Comparison of ENCODE assay signal across 7 cellular contexts in the genomic region with DNA sequence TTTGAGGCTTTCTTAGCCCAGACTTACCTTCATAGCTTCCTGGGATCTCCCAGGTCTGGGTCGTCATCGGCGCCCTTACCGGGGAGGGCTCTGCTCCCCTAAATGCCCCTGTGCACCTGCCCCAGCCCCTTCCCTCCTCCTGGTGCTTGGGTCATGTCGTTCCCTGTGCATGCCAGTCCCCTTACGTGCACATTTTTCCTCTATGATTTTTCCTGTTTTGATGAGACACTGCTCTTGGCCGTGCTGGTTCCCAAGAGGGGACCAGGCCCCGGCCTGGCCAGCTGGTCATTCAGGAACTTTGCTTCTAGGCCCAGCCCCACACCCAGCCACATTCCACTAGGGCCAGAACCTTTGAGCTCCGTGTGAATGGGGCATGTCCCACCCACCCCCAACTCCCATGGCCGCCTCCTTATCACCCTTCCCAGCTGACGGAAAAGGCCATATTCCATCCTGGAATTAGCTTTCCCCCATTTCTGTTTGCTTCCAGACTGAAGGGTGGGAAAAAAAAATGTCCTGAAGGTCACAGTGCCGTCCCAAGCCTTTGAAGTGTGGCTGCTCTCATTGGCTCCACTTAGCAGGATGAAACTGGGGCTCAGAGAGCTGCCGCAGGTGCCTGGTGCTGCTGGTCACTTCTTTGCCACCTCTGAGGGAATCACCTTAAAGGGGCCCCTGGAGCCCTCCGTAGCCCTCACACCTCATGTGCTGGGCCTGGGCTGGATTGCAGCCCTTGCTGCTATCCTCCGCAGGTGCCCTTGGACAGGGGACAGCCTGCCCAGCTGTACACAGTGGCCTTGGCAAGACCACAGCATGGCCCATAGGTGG. TPM values are rescaled to one million over a fixed set of nuclear protein-coding genes. Genes with fewer than 3 reads are reported as not detected.
A peak's percentile ranks its signal among the peaks of the same experiment; 100 is the strongest.
DNase-seq lines count a peak whose midpoint lies in the region; ATAC-seq and TF ChIP-seq lines count a peak whose summit lies in the region.

No MANE protein-coding gene starts in this region.

- peak; percentile 43 for ATAC-seq in Panc1
- peak; percentile 17 for ATAC-seq in esophagus mucosa
- ATAC-seq in naive B cell (ENCODE audit: low read depth in 2 of 2), result no peak

- H3K4me3 ChIP-seq in Panc1 (ENCODE audit: low read depth in 2 of 2, low read length in 2 of 2), result no peak overlapping the region; a peak in 1 of 4 replicates
- H3K4me3 ChIP-seq in vagina, result no peak overlapping the region

- in situ Hi-C loops in Panc1 (cut with HindIII; ENCODE audit: low pct_unique_long_range_greater_than_20kb, low sequenced_read_pairs), result no loop called here

- H3K9me3 ChIP-seq in Panc1 (ENCODE audit: control insufficient read depth, insufficient read depth, low read depth, low read length) (no peaks in the 10 kb centered on the region), vagina (no peaks in the 10 kb centered on the region)

- POLR2A ChIA-PET in Panc1 (lab: Charles Lee), result interaction anchor here (0.5 to 1.2 kb wide), 2 partner anchors 82 to 88 kb away, joined by 3 to 4 read pairs; a partner anchor contains a TSS

- peak overlapping the region in 5 of 6 donors; percentile 70 to 94 (median 88) for H3K27ac Mint-ChIP-seq in naive B cell

- no peaks in the 10 kb centered on the region for H3K27me3 Mint-ChIP-seq in naive B cell

- H3K27ac ChIP-seq in Panc1 (ENCODE audit: low read length) (peak overlapping the region; percentile 98), vagina (peak overlapping the region; percentile 97)

- no peak overlapping the region for H3K4me3 Mint-ChIP-seq in naive B cell

- peaks cover 53 to 78% (median 77%) of the 10 kb centered on the region in 3 donors for H3K4me1 Mint-ChIP-seq in naive B cell

- H3K36me3 ChIP-seq in Panc1 (ENCODE audit: control insufficient read depth, insufficient read depth, low read length) (no peaks in the 10 kb centered on the region), vagina (no peaks in the 10 kb centered on the region)

- DNase-seq in Panc1 (ENCODE audit: low read depth, low spot score) (peak; percentile 89), naive B cell (no peak), vagina (ENCODE audit: extremely low spot score in 2 of 2) (no peak), COLO829 (ENCODE audit: low spot score) (no peak)
- no peak for DNase-seq in activated naive CD4-positive, alpha-beta T cell (lab: John Stamatoyannopoulos, UW)
- DNase-seq in stimulated activated CD4-positive, alpha-beta T cell treated with anti-CD3 and anti-CD28 coated beads, Interleukin-15, amount 100 ng/mL, for 24 hours, result no peak

- no TSS peak for BruUV-seq in Panc1 (replicated peaks; lab: Mats Ljungman, UMichigan)

- H3K9me3 Mint-ChIP-seq in naive B cell, result no peaks in the 10 kb centered on the region

- H3K36me3 Mint-ChIP-seq in naive B cell, result peaks cover 0 to 18% of the 10 kb centered on the region in 2 donors

- H3K4me1 ChIP-seq in Panc1 (ENCODE audit: control insufficient read depth, insufficient read depth, low read length) (peaks cover 95% of the 10 kb centered on the region), vagina (peaks cover 85% of the 10 kb centered on the region)

- TF ChIP-seq POLR2A in vagina (IDR thresholded peaks at IDR 0.05), result no peak

- TF ChIP-seq CTCF in Panc1 (IDR thresholded peaks at IDR 0.05) (no peak), vagina (IDR thresholded peaks at IDR 0.05) (no peak)

- intact Hi-C loops in Panc1 (cut with micrococcal nuclease; ENCODE audit: unreplicated experiment) (loop anchor here (5.0 kb wide), 1 partner anchor 82 kb away; no protein-coding TSS in a partner anchor), vagina (cut with DNase I) (no loop called here)

- CTCF ChIA-PET in Panc1 (lab: Charles Lee), result interaction anchor here (0.6 to 0.7 kb wide), 3 partner anchors 69 to 161 kb away, joined by 3 to 4 read pairs (median 3); no protein-coding TSS in a partner anchor

- H3K27me3 ChIP-seq in Panc1 (ENCODE audit: control insufficient read depth, insufficient read depth, low read length), result no peaks in the 10 kb centered on the region
- no peaks in the 10 kb centered on the region for H3K27me3 ChIP-seq in vagina

RNA-seq across cellular contexts. Expression of a gene that starts 25.1 kb away (rescaled TPM):
- 206 TPM for total RNA-seq in Panc1 (2021; ENCODE audit: unreplicated experiment)
- polyA plus RNA-seq in Panc1 (2012; ENCODE audit: insufficient read length), result 419 TPM
- 58.3 TPM for total RNA-seq in esophagus mucosa
- 10 to 100 TPM; 53.2 to 86.1 (median 64.4) TPM for polyA plus RNA-seq in naive B cell (ENCODE audit: low read depth in 6 of 6)
- total RNA-seq in vagina, result 97.2 TPM

Comparison
In these comparisons a context has a peak if more than half of its experiments do, and no peak if none do; other contexts are left out.
1. ATAC-seq: peak in Panc1 (single experiment) and esophagus mucosa (single experiment); none in naive B cell (0 of 2).